Comparison of ENCODE assay signal across 26 cellular contexts in the genomic region with DNA sequence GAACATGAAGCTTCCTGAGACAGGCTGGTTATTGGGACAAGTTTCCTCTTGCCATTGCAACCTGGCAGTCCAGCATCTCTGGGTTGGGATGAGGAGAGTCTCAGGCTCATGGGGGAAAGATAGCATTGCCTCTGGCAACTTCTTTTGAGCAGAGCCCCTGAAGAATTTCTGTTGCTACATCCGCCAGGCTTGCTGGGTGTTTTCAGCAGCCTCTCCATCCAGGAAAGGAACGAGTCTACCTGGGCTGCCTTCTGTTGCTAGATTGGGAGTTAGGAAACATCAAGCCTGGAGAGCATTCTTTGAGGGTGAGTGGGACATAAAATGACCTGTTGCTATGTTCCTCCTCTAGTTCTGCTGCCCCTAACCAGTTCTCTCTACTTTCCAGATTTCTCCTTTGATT.
DNase-seq lines count a peak whose midpoint lies in the region; ATAC-seq, FAIRE-seq and TF ChIP-seq lines count a peak whose summit lies in the region.
"Had no signal": no experiment of that assay in that cellular context is flagged by ENCODE, and none has a peak within 500 bp of the region (broad histone marks: within the 10 kb centered on the region; RNA-seq: fewer than 3 reads in every experiment).

No MANE protein-coding gene starts in this region.

- H3K4me3 Mint-ChIP-seq in stimulated activated naive CD8-positive, alpha-beta T cell treated with anti-CD3 and anti-CD28 coated beads, Interleukin-15, amount 100 ng/mL, for 72 hours: no peak overlapping the region
- H3K4me3 Mint-ChIP-seq in Calu3 (ENCODE audit: low read depth, unreplicated experiment): no peak overlapping the region
- H3K4me3 Mint-ChIP-seq: B cell; CD4-positive, CD25-positive, alpha-beta regulatory T cell; CD8-positive, alpha-beta T cell; GM23338 had no signal

- no peak overlapping the region for H3K27ac Mint-ChIP-seq in stimulated activated naive CD8-positive, alpha-beta T cell treated with anti-CD3 and anti-CD28 coated beads, Interleukin-15, amount 100 ng/mL, for 72 hours
- H3K27ac Mint-ChIP-seq in Calu3 (ENCODE audit: unreplicated experiment): no peak overlapping the region
- H3K27ac Mint-ChIP-seq: B cell; CD4-positive, CD25-positive, alpha-beta regulatory T cell; CD8-positive, alpha-beta T cell; GM23338 had no signal

- no peaks in the 10 kb centered on the region for H3K4me1 ChIP-seq in neuronal stem cell (ENCODE audit: control insufficient read depth in 2 of 2, insufficient read depth in 1 of 2, low read depth in 1 of 2, low read length in 2 of 2)
- H3K4me1 ChIP-seq: BLaER1, Caco-2 had no signal

- no peak overlapping the region for H3K23ac ChIP-seq in neuronal stem cell (ENCODE audit: low read depth, low read length, poor library complexity)

- no peaks in the 10 kb centered on the region for H3K9me3 Mint-ChIP-seq in stimulated activated naive CD8-positive, alpha-beta T cell treated with anti-CD3 and anti-CD28 coated beads, Interleukin-15, amount 100 ng/mL, for 72 hours
- no peaks in the 10 kb centered on the region for H3K9me3 Mint-ChIP-seq in Calu3 (ENCODE audit: low read depth, unreplicated experiment)
- H3K9me3 Mint-ChIP-seq: CD8-positive, alpha-beta T cell; GM23338 had no signal

- no peak overlapping the region for H2BK15ac ChIP-seq in neuronal stem cell (ENCODE audit: low read length)

- H3K36me3 ChIP-seq in bronchial epithelial cell (ENCODE audit: control insufficient read depth, insufficient read depth, low read length) (no peaks in the 10 kb centered on the region), neuronal stem cell (replicated peaks in 1 of 2; ENCODE audit: control insufficient read depth in 2 of 2, insufficient read depth in 2 of 2, low read length in 2 of 2) (no peaks in the 10 kb centered on the region)
- H3K36me3 ChIP-seq: BLaER1, HAP-1 had no signal

- H3K4ac ChIP-seq in neuronal stem cell (ENCODE audit: low read length): no peak overlapping the region

- H3K4me2 ChIP-seq in neuronal stem cell (ENCODE audit: insufficient read depth, low read length, poor library complexity, severe bottlenecking): no peak overlapping the region
- H3K4me2 ChIP-seq: BLaER1, GM23338 had no signal

- no peak overlapping the region for H2AK5ac ChIP-seq in neuronal stem cell (ENCODE audit: low read depth, low read length)

- no peak overlapping the region for H3K18ac ChIP-seq in neuronal stem cell (ENCODE audit: low read length)

- no peak overlapping the region for H2BK120ac ChIP-seq in neuronal stem cell (ENCODE audit: low read depth, low read length)

- H2BK5ac ChIP-seq in neuronal stem cell (ENCODE audit: low read length): no peak overlapping the region

- H3K36me3 Mint-ChIP-seq in Calu3 (ENCODE audit: insufficient read depth, unreplicated experiment): no peaks in the 10 kb centered on the region
- H3K36me3 Mint-ChIP-seq: CD4-positive, CD25-positive, alpha-beta regulatory T cell; CD8-positive, alpha-beta T cell had no signal

- no peak overlapping the region for H3K27ac ChIP-seq in neuronal stem cell (replicated peaks; ENCODE audit: low read length)
- H3K27ac ChIP-seq: 22Rv1, BLaER1, C4-2B had no signal

- no peaks in the 10 kb centered on the region for H3K4me1 Mint-ChIP-seq in stimulated activated naive CD8-positive, alpha-beta T cell treated with anti-CD3 and anti-CD28 coated beads, Interleukin-15, amount 100 ng/mL, for 72 hours
- H3K4me1 Mint-ChIP-seq in Calu3 (ENCODE audit: low read depth, unreplicated experiment): no peaks in the 10 kb centered on the region
- H3K4me1 Mint-ChIP-seq: B cell; CD4-positive, CD25-positive, alpha-beta regulatory T cell; GM23338 had no signal

- DNase-seq in ELF-1 (ENCODE audit: low read depth, low spot score) (peak; percentile 3), bronchial epithelial cell (ENCODE audit: low read depth) (peak; percentile 17), islet precursor cell (peak; percentile 71), neuronal stem cell (ENCODE audit: low spot score) (no peak), occipital lobe (lab: John Stamatoyannopoulos, UW) (no peak), NCI-H2171 (lab: John Stamatoyannopoulos, UW) (no peak), Calu3 (no peak)
- DNase-seq in stimulated activated naive CD8-positive, alpha-beta T cell treated with anti-CD3 and anti-CD28 coated beads, Interleukin-15, amount 100 ng/mL, for 72 hours: no peak
- DNase-seq: Caco-2; CD4-positive, CD25-positive, alpha-beta regulatory T cell; CD8-positive, alpha-beta T cell; DMS 273 treated with DMSO at 0.1 percent for 48 hours; DMS79; EL; GF-D8 had no signal

- no peak overlapping the region for H3K14ac ChIP-seq in neuronal stem cell (ENCODE audit: low read length)

- H3K27me3 Mint-ChIP-seq in stimulated activated naive CD8-positive, alpha-beta T cell treated with anti-CD3 and anti-CD28 coated beads, Interleukin-15, amount 100 ng/mL, for 72 hours: no peaks in the 10 kb centered on the region
- H3K27me3 Mint-ChIP-seq in Calu3 (ENCODE audit: unreplicated experiment): no peaks in the 10 kb centered on the region
- H3K27me3 Mint-ChIP-seq: B cell; CD4-positive, CD25-positive, alpha-beta regulatory T cell had no signal

- H2BK12ac ChIP-seq in neuronal stem cell (ENCODE audit: low read length): no peak overlapping the region

- H4K91ac ChIP-seq in neuronal stem cell (ENCODE audit: low read depth, low read length, poor library complexity): no peak overlapping the region

- no peaks in the 10 kb centered on the region for H3K79me1 ChIP-seq in neuronal stem cell (ENCODE audit: low read depth, low read length)

- H3K4me3 ChIP-seq in bronchial epithelial cell (ENCODE audit: low read depth, low read length): no peak overlapping the region
- no peak overlapping the region for H3K4me3 ChIP-seq in neuronal stem cell (ENCODE audit: low read length in 2 of 2)
- H3K4me3 ChIP-seq: BLaER1, GM23338, HAP-1 had no signal

- H4K8ac ChIP-seq in neuronal stem cell (ENCODE audit: low read depth, low read length): no peak overlapping the region

- ATAC-seq in stimulated activated naive CD8-positive, alpha-beta T cell treated with anti-CD3 and anti-CD28 coated beads, Interleukin-15, amount 100 ng/mL, for 72 hours: no peak
- ATAC-seq: CD8-positive, alpha-beta T cell; GM23338 had no signal

- WGBS in neuronal stem cell (ENCODE audit: extremely low coverage in 2 of 2, insufficient read length in 2 of 2, insufficient replicate concordance in 1 of 2), 2 donors: no CpG with 5 or more reads among the region's 2 CpGs

- peak overlapping the region; percentile 24 for H2AFZ ChIP-seq in neuronal stem cell (ENCODE audit: low read length)
- H2AFZ ChIP-seq: GM23338 had no signal

- no TSS peak for BruUV-seq in Calu3 (replicated peaks; lab: Mats Ljungman, UMichigan)

- H3K27me3 ChIP-seq in bronchial epithelial cell (ENCODE audit: control insufficient read depth, insufficient read depth, low read length): no peaks in the 10 kb centered on the region
- no peaks in the 10 kb centered on the region for H3K27me3 ChIP-seq in neuronal stem cell (ENCODE audit: control insufficient read depth in 3 of 3, insufficient read depth in 3 of 3, low read depth in 1 of 3, low read length in 3 of 3)
- H3K27me3 ChIP-seq: BLaER1 had no signal

- TF ChIP-seq CTCF in bronchial epithelial cell (IDR thresholded peaks at IDR 0.05; ENCODE audit: insufficient read depth, low read length, severe bottlenecking): no peak
- no peak for TF ChIP-seq CTCF in Calu3 (IDR thresholded peaks at IDR 0.05; ENCODE audit: unreplicated experiment)

- no peak for FAIRE-seq in bronchial epithelial cell (lab: Jason Lieb, UNC)
- FAIRE-seq: A204.1, D721Med, GM12891, GM18507, H54 had no signal

- intact Hi-C loops in Calu3 (cut with micrococcal nuclease; ENCODE audit: unreplicated experiment): no loop called here

- CTCF ChIA-PET in Calu3 (lab: Charles Lee): no interaction called here

- no peaks in the 10 kb centered on the region for H3K9me3 ChIP-seq in neuronal stem cell (replicated peaks in 1 of 2; ENCODE audit: control insufficient read depth in 2 of 2, insufficient read depth in 1 of 2, low read depth in 1 of 2, low read length in 2 of 2)
- H3K9me3 ChIP-seq: BLaER1, Caco-2, HAP-1 had no signal

- no peak overlapping the region for H3K9ac ChIP-seq in neuronal stem cell (ENCODE audit: low read depth, low read length, poor library complexity)
- H3K9ac ChIP-seq: BLaER1 had no signal

Comparison
In these comparisons a context has a peak if more than half of its experiments do, and no peak if none do; other contexts are left out.
1. DNase-seq: peak in ELF-1 (single experiment), bronchial epithelial cell (single experiment) and islet precursor cell (single experiment); none in neuronal stem cell (single experiment), occipital lobe (single experiment), stimulated activated naive CD8-positive, alpha-beta T cell treated with anti-CD3 and anti-CD28 coated beads, Interleukin-15, amount 100 ng/mL, for 72 hours (0 of 2), NCI-H2171 (single experiment) and Calu3 (single experiment).